ENCODE assay signal across 29 cellular contexts in genomic region chr4:127001898-127002297, GRCh38.
"Had no signal": no experiment of that assay in that cellular context is flagged by ENCODE, and none has a peak within 500 bp of the region (broad histone marks: within the 10 kb centered on the region; RNA-seq: fewer than 3 reads in every experiment).

No MANE protein-coding gene starts in this region.

- H3K27me3 ChIP-seq: ovary, right lobe of liver, sigmoid colon, suprapubic skin, testis, tibial artery, transverse colon, upper lobe of right lung, uterus had no signal

- H3K4me3 ChIP-seq: ovary, psoas muscle, right lobe of liver, sigmoid colon, suprapubic skin, testis, tibial artery, transverse colon, upper lobe of right lung, uterus had no signal

- DNase-seq: naive B cell; natural killer cell; occipital lobe; ovary; posterior cingulate gyrus; psoas muscle; right cardiac atrium; right lobe of liver; sigmoid colon; small intestine; stimulated activated CD4-positive, alpha-beta T cell treated with anti-CD3 and anti-CD28 coated beads, Interleukin-15, amount 100 ng/mL, for 24 hours; stimulated activated CD4-positive, alpha-beta T cell treated with anti-CD3 and anti-CD28 coated beads, Interleukin-2, amount 100 ng/mL, for 24 hours; stimulated activated CD4-positive, alpha-beta T cell treated with anti-CD3 and anti-CD28 coated beads, Interleukin-2, amount 100 ng/mL, for 48 hours; stimulated activated CD4-positive, alpha-beta T cell treated with anti-CD3 and anti-CD28 coated beads, Interleukin-4, amount 100 ng/mL, for 24 hours; stimulated activated naive CD4-positive, alpha-beta T cell; stimulated activated naive CD8-positive, alpha-beta T cell treated with anti-CD3 and anti-CD28 coated beads, Interleukin-15, amount 100 ng/mL, for 72 hours; stimulated activated naive CD8-positive, alpha-beta T cell treated with anti-CD3 and anti-CD28 coated beads, Interleukin-15, Interleukin-2, amounts not matched to agents 100 U/mL and 50 U/mL, for 24 hours; substantia nigra; testis; tibial artery; transverse colon; upper lobe of right lung; uterus had no signal

- H3K36me3 Mint-ChIP-seq: naive B cell; natural killer cell; stimulated activated effector memory CD8-positive, alpha-beta T cell treated with anti-CD3 and anti-CD28 coated beads, Interleukin-12 subunit alpha, Interleukin-12 subunit beta, amount 100 ng/mL, for 72 hours; type B pancreatic cell had no signal

- H3K4me1 Mint-ChIP-seq: naive B cell; natural killer cell; nephron; stimulated activated effector memory CD8-positive, alpha-beta T cell treated with anti-CD3 and anti-CD28 coated beads, Interleukin-12 subunit alpha, Interleukin-12 subunit beta, amount 100 ng/mL, for 72 hours; stimulated activated naive CD8-positive, alpha-beta T cell treated with anti-CD3 and anti-CD28 coated beads, Interleukin-15, amount 100 ng/mL, for 72 hours had no signal

- H2AFZ ChIP-seq: parathyroid adenoma had no signal

- H3K27ac ChIP-seq: ovary, parathyroid adenoma, psoas muscle, right lobe of liver, sigmoid colon, suprapubic skin, testis, tibial artery, transverse colon, upper lobe of right lung, uterus had no signal

- H3K9me3 Mint-ChIP-seq: nephron had no signal

- H3K27me3 Mint-ChIP-seq: naive B cell; progenitor cell of endocrine pancreas; stimulated activated naive CD8-positive, alpha-beta T cell treated with anti-CD3 and anti-CD28 coated beads, Interleukin-15, amount 100 ng/mL, for 72 hours; type B pancreatic cell had no signal

- H3K9ac ChIP-seq: parathyroid adenoma had no signal

- H3K9me3 ChIP-seq: ovary, psoas muscle, right lobe of liver, sigmoid colon, suprapubic skin, testis, tibial artery, transverse colon, upper lobe of right lung, uterus had no signal

- H3K27ac Mint-ChIP-seq: natural killer cell; nephron; progenitor cell of endocrine pancreas; stimulated activated effector memory CD8-positive, alpha-beta T cell treated with anti-CD3 and anti-CD28 coated beads, Interleukin-12 subunit alpha, Interleukin-12 subunit beta, amount 100 ng/mL, for 72 hours; type B pancreatic cell had no signal

- H3K4me3 Mint-ChIP-seq: naive B cell; natural killer cell; nephron; stimulated activated effector memory CD8-positive, alpha-beta T cell treated with anti-CD3 and anti-CD28 coated beads, Interleukin-12 subunit alpha, Interleukin-12 subunit beta, amount 100 ng/mL, for 72 hours; stimulated activated naive CD8-positive, alpha-beta T cell treated with anti-CD3 and anti-CD28 coated beads, Interleukin-15, amount 100 ng/mL, for 72 hours; type B pancreatic cell had no signal

- H3K4me1 ChIP-seq: parathyroid adenoma, psoas muscle, right lobe of liver, sigmoid colon, suprapubic skin, testis, tibial artery, transverse colon, upper lobe of right lung, uterus had no signal

- H3K36me3 ChIP-seq: ovary, right lobe of liver, sigmoid colon, suprapubic skin, tibial artery, transverse colon, upper lobe of right lung, uterus had no signal

- ATAC-seq: natural killer cell; psoas muscle; right cardiac atrium; right lobe of liver; stimulated activated effector memory CD8-positive, alpha-beta T cell treated with anti-CD3 and anti-CD28 coated beads, Interleukin-12 subunit alpha, Interleukin-12 subunit beta, amount 100 ng/mL, for 72 hours; stimulated activated naive CD8-positive, alpha-beta T cell treated with anti-CD3 and anti-CD28 coated beads, Interleukin-15, amount 100 ng/mL, for 72 hours; stimulated activated naive CD8-positive, alpha-beta T cell treated with anti-CD3 and anti-CD28 coated beads, Interleukin-15, Interleukin-2, amounts not matched to agents 100 U/mL and 50 U/mL, for 24 hours; upper lobe of right lung had no signal
